ENCODE assay signal across 8 cellular contexts in the genomic region with DNA sequence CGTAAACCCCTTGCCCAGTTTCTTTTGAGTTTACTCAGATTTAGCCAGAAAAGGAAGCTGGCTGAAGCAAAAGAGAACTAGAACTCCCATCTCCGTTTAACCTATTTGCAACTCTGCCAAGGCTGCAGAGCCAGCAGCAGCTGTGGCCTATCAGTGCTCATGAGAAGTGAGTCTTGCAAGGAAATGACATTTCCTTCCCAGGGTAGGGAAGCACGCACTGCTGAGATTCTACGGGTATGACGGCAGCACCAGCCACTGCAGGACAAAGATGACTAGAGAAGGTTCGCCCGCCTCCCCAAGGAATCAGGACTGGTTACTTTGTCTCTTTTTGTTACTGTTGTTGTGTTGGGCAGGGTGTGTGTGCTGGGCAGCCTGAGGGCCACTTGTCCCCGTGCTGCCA. TPM values are rescaled to one million over a fixed set of nuclear protein-coding genes. Genes with fewer than 3 reads are reported as not detected.
DNase-seq lines count a peak whose midpoint lies in the region; ATAC-seq and TF ChIP-seq lines count a peak whose summit lies in the region.

No MANE protein-coding gene starts in this region.

- no peaks in the 10 kb centered on the region for H3K36me3 ChIP-seq in GM23338 (ENCODE audit: insufficient read depth)
- H3K36me3 ChIP-seq in OCI-LY3 (replicated peaks; ENCODE audit: low read depth, low read length), result no peaks in the 10 kb centered on the region
- no peaks in the 10 kb centered on the region for H3K36me3 ChIP-seq in heart right ventricle
- no peaks in the 10 kb centered on the region for H3K36me3 ChIP-seq in skeletal muscle satellite cell (ENCODE audit: insufficient read depth, low read length)
- no peaks in the 10 kb centered on the region for H3K36me3 ChIP-seq in WERI-Rb-1

- peak overlapping the region; percentile 57 for H3K4me3 Mint-ChIP-seq in GM23338
- no peak overlapping the region for H3K4me3 Mint-ChIP-seq in CD4-positive, alpha-beta T cell

- H3K9me3 ChIP-seq in OCI-LY3 (ENCODE audit: insufficient read depth, low read length) (no peaks in the 10 kb centered on the region), heart right ventricle (no peaks in the 10 kb centered on the region), skeletal muscle satellite cell (replicated peaks; ENCODE audit: low read length) (no peaks in the 10 kb centered on the region), WERI-Rb-1 (ENCODE audit: severe bottlenecking) (no peaks in the 10 kb centered on the region)
- H3K9me3 ChIP-seq in CD4-positive, alpha-beta T cell (ENCODE audit: control insufficient read depth, low read length), result no peaks in the 10 kb centered on the region

- H3K4me1 Mint-ChIP-seq in GM23338, result peaks cover 60% of the 10 kb centered on the region
- no peaks in the 10 kb centered on the region for H3K4me1 Mint-ChIP-seq in CD4-positive, alpha-beta T cell (ENCODE audit: low read depth)

- 30 to 55% methylated on average over 8 of the region's 8 CpGs for WGBS in heart right ventricle, 2 donors

- peaks cover 3% of the 10 kb centered on the region for H3K27me3 Mint-ChIP-seq in GM23338 (ENCODE audit: insufficient read depth, low read depth, poor library complexity)
- H3K27me3 Mint-ChIP-seq in CD4-positive, alpha-beta T cell, result no peaks in the 10 kb centered on the region

- POLR2A ChIA-PET in CD4-positive, alpha-beta T cell (lab: Charles Lee), result no interaction called here

- TF ChIP-seq CTCF in GM23338 (conservative IDR thresholded peaks at IDR 0.05; ENCODE audit: low read depth in 2 of 2) (no peak), OCI-LY3 (IDR thresholded peaks at IDR 0.05; ENCODE audit: low read depth, low read length) (no peak), heart right ventricle (IDR thresholded peaks at IDR 0.05) (no peak), WERI-Rb-1 (IDR thresholded peaks at IDR 0.05; ENCODE audit: low read depth, low read length) (no peak)
- TF ChIP-seq CTCF in CD4-positive, alpha-beta T cell (IDR thresholded peaks at IDR 0.05), result no peak

- no peaks in the 10 kb centered on the region for H3K79me2 ChIP-seq in GM23338 (replicated peaks; ENCODE audit: insufficient read depth)
- H3K79me2 ChIP-seq in OCI-LY3 (ENCODE audit: low read length), result no peaks in the 10 kb centered on the region

- H3K4me1 ChIP-seq in GM23338 (ENCODE audit: insufficient read depth) (peaks cover 33% of the 10 kb centered on the region), OCI-LY3 (ENCODE audit: low read length) (peaks cover 17% of the 10 kb centered on the region), heart right ventricle (peaks cover 0 to 37% (median 16%) of the 10 kb centered on the region in 9 donors), skeletal muscle satellite cell (ENCODE audit: control insufficient read depth, insufficient read depth, low read length) (no peaks in the 10 kb centered on the region)

- peaks cover 7% of the 10 kb centered on the region for H3F3A ChIP-seq in GM23338 (replicated peaks; ENCODE audit: low read depth)

- H3K27me3 ChIP-seq in GM23338 (ENCODE audit: insufficient read depth), result no peaks in the 10 kb centered on the region
- no peaks in the 10 kb centered on the region for H3K27me3 ChIP-seq in OCI-LY3 (ENCODE audit: low read depth, low read length)
- H3K27me3 ChIP-seq in heart right ventricle, result no peaks in the 10 kb centered on the region
- H3K27me3 ChIP-seq in skeletal muscle satellite cell (ENCODE audit: control insufficient read depth, insufficient read depth, low read length), result no peaks in the 10 kb centered on the region
- H3K27me3 ChIP-seq in CD4-positive, alpha-beta T cell (ENCODE audit: control insufficient read depth, insufficient read depth, low read length), result no peaks in the 10 kb centered on the region
- H3K27me3 ChIP-seq in WERI-Rb-1 (ENCODE audit: insufficient read depth, low read depth, severe bottlenecking), result no peaks in the 10 kb centered on the region

- ATAC-seq in GM23338 (peak; percentile 81), heart right ventricle (peak; percentile 87 to 98 (median 98))
- no peak for ATAC-seq in CD4-positive, alpha-beta T cell (ENCODE audit: poor library complexity)

- peak overlapping the region; percentile 81 for H3K27ac ChIP-seq in GM23338 (ENCODE audit: low read depth)
- H3K27ac ChIP-seq in OCI-LY3 (ENCODE audit: low read length), result no peak overlapping the region
- peak overlapping the region in 9 of 10 donors; percentile 48 to 81 (median 78) for H3K27ac ChIP-seq in heart right ventricle
- H3K27ac ChIP-seq in CD4-positive, alpha-beta T cell (ENCODE audit: low read depth, low read length), result no peak overlapping the region
- H3K27ac ChIP-seq in WERI-Rb-1, result no peak overlapping the region

- H4K20me1 ChIP-seq in GM23338 (replicated peaks; ENCODE audit: insufficient read depth), result peaks cover 5% of the 10 kb centered on the region; the same call in 1 of the 2 replicates
- H4K20me1 ChIP-seq in OCI-LY3 (ENCODE audit: insufficient read depth, low read length), result no peaks in the 10 kb centered on the region

- no peak overlapping the region for H3K9ac ChIP-seq in OCI-LY3 (ENCODE audit: low read length)
- no peak overlapping the region for H3K9ac ChIP-seq in skeletal muscle satellite cell (ENCODE audit: low read depth, low read length)

- DNase-seq in GM04503 (ENCODE audit: low read depth) (peak; percentile 81), GM23338 (ENCODE audit: low spot score) (peak; percentile 76), heart right ventricle (peak; percentile 57 to 85), NCI-H1694 (lab: John Stamatoyannopoulos, UW) (no peak), WERI-Rb-1 (no peak)
- DNase-seq in CD4-positive, alpha-beta T cell, result no peak

- CTCF ChIA-PET in CD4-positive, alpha-beta T cell (lab: Charles Lee), result no interaction called here

- H3K4me2 ChIP-seq in GM23338 (peak overlapping the region; percentile 36), OCI-LY3 (ENCODE audit: low read length) (peak overlapping the region; percentile 56), skeletal muscle satellite cell (ENCODE audit: low read length) (peak overlapping the region; percentile 3)

- intact Hi-C loops in heart right ventricle (cut with DNase I), result no loop called here
- intact Hi-C loops in CD4-positive, alpha-beta T cell (cut with DNase I, micrococcal nuclease), result no loop called here

- H3K27ac Mint-ChIP-seq in GM23338, result peak overlapping the region; percentile 93
- no peak overlapping the region for H3K27ac Mint-ChIP-seq in CD4-positive, alpha-beta T cell

- H3K9me2 ChIP-seq in GM23338 (ENCODE audit: insufficient read depth), result no peaks in the 10 kb centered on the region

- H2AFZ ChIP-seq in GM23338 (no peak overlapping the region), OCI-LY3 (ENCODE audit: low read depth, low read length) (no peak overlapping the region)

- H3K4me3 ChIP-seq in GM23338, result peak overlapping the region; percentile 17
- H3K4me3 ChIP-seq in OCI-LY3 (ENCODE audit: low read length), result 0 out of 2 replicates have a peak overlapping the region, but pooled peaks have one; percentile 4
- H3K4me3 ChIP-seq in heart right ventricle, result peak overlapping the region in 8 of 10 donors; percentile 1 to 43 (median 34)
- no peak overlapping the region for H3K4me3 ChIP-seq in skeletal muscle satellite cell (ENCODE audit: low read length)
- no peak overlapping the region for H3K4me3 ChIP-seq in WERI-Rb-1 (ENCODE audit: low read depth, low read length)

- no peaks in the 10 kb centered on the region for H3K9me3 Mint-ChIP-seq in GM23338
- H3K9me3 Mint-ChIP-seq in CD4-positive, alpha-beta T cell, result no peaks in the 10 kb centered on the region

- H3K36me3 Mint-ChIP-seq in GM23338 (ENCODE audit: low read depth), result no peaks in the 10 kb centered on the region; the same call in 2 of the 3 replicates
- no peaks in the 10 kb centered on the region for H3K36me3 Mint-ChIP-seq in CD4-positive, alpha-beta T cell (ENCODE audit: low read depth)

RNA-seq across cellular contexts. Expression of a gene that starts 47.6 kb away (rescaled TPM):
- total RNA-seq in GM23338 (2014; rRNA removed; shearing (Covaris generic)), result 0.24 and 0.31 TPM in 2 replicates
- polyA plus RNA-seq in GM23338 (2016; fragmentation: Nextera tagmentation; extraction: Ambion mirVana), result 0.05 and 0.13 TPM in 2 replicates
- total RNA-seq in heart right ventricle, result 10 to 100 TPM in 3 of 10 donors, 1 to 10 TPM in 7; 6.3 to 12.2 (median 9.2) TPM
- 1 to 10 TPM; 3.8 to 5.5 TPM for polyA plus RNA-seq in heart right ventricle
- 0.76 and 1.3 TPM in 2 replicates for total RNA-seq in skeletal muscle satellite cell (2012; rRNA removed)
- total RNA-seq in CD4-positive, alpha-beta T cell, result not detected

Comparison
In these comparisons a context has a peak if more than half of its experiments do, and no peak if none do; other contexts are left out.
1. DNase-seq: peak in GM04503 (single experiment), GM23338 (single experiment) and heart right ventricle (2 of 2); none in NCI-H1694 (single experiment), CD4-positive, alpha-beta T cell (0 of 10) and WERI-Rb-1 (single experiment).
2. H3K27ac ChIP-seq: peak in GM23338 (single experiment) and heart right ventricle (9 of 10); none in OCI-LY3 (single experiment), CD4-positive, alpha-beta T cell (single experiment) and WERI-Rb-1 (single experiment).
3. H3K4me2 ChIP-seq: peak in every context shown above with its lines; median percentile 56 in OCI-LY3; 36 in GM23338; 3 in skeletal muscle satellite cell.
4. H3K4me3 ChIP-seq: peak in GM23338 (single experiment), OCI-LY3 (single experiment) and heart right ventricle (8 of 10); none in skeletal muscle satellite cell (single experiment) and WERI-Rb-1 (single experiment).